23 cellular contexts compared by ENCODE assay signal in genomic region chr6:24916496-24916895, GRCh38. TPM values are rescaled to one million over a fixed set of nuclear protein-coding genes. Genes with fewer than 3 reads are reported as not detected.
A peak's percentile ranks its signal among the peaks of the same experiment; 100 is the strongest.
DNase-seq lines count a peak whose midpoint lies in the region; ATAC-seq and TF ChIP-seq lines count a peak whose summit lies in the region.
"Had no signal": no experiment of that assay in that cellular context is flagged by ENCODE, and none has a peak within 500 bp of the region (broad histone marks: within the 10 kb centered on the region; RNA-seq: fewer than 3 reads in every experiment).

No MANE protein-coding gene starts in this region.

- POLR2A ChIA-PET in CD4-positive, alpha-beta T cell (lab: Charles Lee): interaction anchor here (1.0 to 8.3 kb wide), 5 partner anchors 9 to 75 kb away, joined by 3 to 70 read pairs (median 11); partner anchors contain the start of gene RIPOR2
- POLR2A ChIA-PET in CD8-positive, alpha-beta memory T cell (lab: Charles Lee): no interaction called here

- H3K27ac ChIP-seq in CD4-positive, alpha-beta T cell (ENCODE audit: low read depth, low read length): peak overlapping the region; percentile 51
- no peak overlapping the region for H3K27ac ChIP-seq in CD8-positive, alpha-beta memory T cell (ENCODE audit: low read depth, low read length)

- peaks cover 100% of the 10 kb centered on the region for H3K4me1 ChIP-seq in CD8-positive, alpha-beta memory T cell (ENCODE audit: insufficient read depth, low read length)

- no peak overlapping the region for H3K4me3 ChIP-seq in CD8-positive, alpha-beta memory T cell (ENCODE audit: low read length)
- H3K4me3 ChIP-seq: lung, smooth muscle cell had no signal

- H3K4me1 Mint-ChIP-seq in CD4-positive, alpha-beta T cell (ENCODE audit: low read depth): peaks cover 100% of the 10 kb centered on the region
- H3K4me1 Mint-ChIP-seq in CD8-positive, alpha-beta memory T cell: peaks cover 96 to 100% (median 100%) of the 10 kb centered on the region in 3 donors
- peaks cover 74% of the 10 kb centered on the region for H3K4me1 Mint-ChIP-seq in activated T-helper 17 cell treated with anti-CD3 and anti-CD28 coated beads, Interleukin-2, amount 50 U/mL, for 72 hours
- peaks cover 86% of the 10 kb centered on the region for H3K4me1 Mint-ChIP-seq in memory B cell

- in situ Hi-C loops in GM13976 (cut with MboI; ENCODE audit: low sequenced_read_pairs, unreplicated experiment): no loop called here

- H3K36me3 Mint-ChIP-seq in CD4-positive, alpha-beta T cell (ENCODE audit: low read depth): peaks cover 98% of the 10 kb centered on the region
- H3K36me3 Mint-ChIP-seq in CD8-positive, alpha-beta memory T cell: peaks cover 0 to 91% (median 37%) of the 10 kb centered on the region in 3 donors
- H3K36me3 Mint-ChIP-seq in activated T-helper 17 cell treated with anti-CD3 and anti-CD28 coated beads, Interleukin-2, amount 50 U/mL, for 72 hours (ENCODE audit: low read depth): peaks cover 34% of the 10 kb centered on the region
- peaks cover 53% of the 10 kb centered on the region for H3K36me3 Mint-ChIP-seq in memory B cell
- H3K36me3 Mint-ChIP-seq: type B pancreatic cell had no signal

- no peak for DNase-seq in CD4-positive, alpha-beta T cell
- no peak for DNase-seq in CD8-positive, alpha-beta memory T cell
- DNase-seq in memory B cell (ENCODE audit: low spot score in 2 of 2): no peak
- DNase-seq in GM13976 (ENCODE audit: low spot score): no peak
- no peak for DNase-seq in SHP77 (lab: John Stamatoyannopoulos, UW)
- DNase-seq: activated CD8-positive, alpha-beta memory T cell treated with anti-CD3 and anti-CD28 coated beads, Interleukin-2, amount 50 U/mL, for 48 hours; activated naive CD4-positive, alpha-beta T cell; DMS79 treated with DMSO at 0.1 percent for 48 hours; kidney; MM.1S; NCI-H1436 treated with DMSO at 0.1 percent for 48 hours; NCI-H69; RPMI8226; stimulated activated CD4-positive, alpha-beta T cell treated with anti-CD3 and anti-CD28 coated beads, Interleukin-4, amount 100 ng/mL, for 1 hour had no signal

- CTCF ChIA-PET in CD4-positive, alpha-beta T cell (lab: Charles Lee): interaction anchor here (4.9 kb wide), 1 partner anchor 75 kb away, joined by 23 read pairs; no protein-coding TSS in a partner anchor
- CTCF ChIA-PET in CD8-positive, alpha-beta memory T cell (lab: Charles Lee): interaction anchor here (0.8 to 5.4 kb wide), 7 partner anchors 12 to 154 kb away, joined by 3 to 33 read pairs (median 3); partner anchors contain the start of gene RIPOR2

- H3K9me3 ChIP-seq in CD4-positive, alpha-beta T cell (ENCODE audit: control insufficient read depth, low read length): no peaks in the 10 kb centered on the region
- H3K9me3 ChIP-seq in CD8-positive, alpha-beta memory T cell (ENCODE audit: low read length): no peaks in the 10 kb centered on the region

- ATAC-seq in CD4-positive, alpha-beta T cell (ENCODE audit: poor library complexity): no peak
- ATAC-seq in activated T-helper 17 cell treated with anti-CD3 and anti-CD28 coated beads, Interleukin-2, amount 50 U/mL, for 72 hours (replicated peaks): no peak
- ATAC-seq in memory B cell (ENCODE audit: low read depth) (no peak), GM18870 (IDR thresholded peaks at IDR 0.05; ENCODE audit: unreplicated experiment) (no peak), GM19351 (IDR thresholded peaks at IDR 0.05; ENCODE audit: unreplicated experiment) (no peak)
- ATAC-seq: HCT116, SK-N-SH treated with all-trans-retinoic acid at 6 μM for 48 hours had no signal

- no peaks in the 10 kb centered on the region for H3K27me3 ChIP-seq in CD4-positive, alpha-beta T cell (ENCODE audit: control insufficient read depth, insufficient read depth, low read length)
- no peaks in the 10 kb centered on the region for H3K27me3 ChIP-seq in CD8-positive, alpha-beta memory T cell (ENCODE audit: insufficient read depth, low read length, poor library complexity, severe bottlenecking)

- no peak for TF ChIP-seq CTCF in CD4-positive, alpha-beta T cell (IDR thresholded peaks at IDR 0.05)
- TF ChIP-seq CTCF in GM13976 (IDR thresholded peaks at IDR 0.05; ENCODE audit: borderline replicate concordance, control extremely low read depth, extremely low read depth, insufficient read depth, missing control alignments): no peak

- intact Hi-C loops in CD4-positive, alpha-beta T cell (cut with DNase I, micrococcal nuclease): loop anchor here (5.0 to 10.0 kb wide), 2 partner anchors 36 to 158 kb away; no protein-coding TSS in a partner anchor

- no peaks in the 10 kb centered on the region for H3K27me3 Mint-ChIP-seq in CD4-positive, alpha-beta T cell
- H3K27me3 Mint-ChIP-seq in CD8-positive, alpha-beta memory T cell: no peaks in the 10 kb centered on the region
- no peaks in the 10 kb centered on the region for H3K27me3 Mint-ChIP-seq in activated T-helper 17 cell treated with anti-CD3 and anti-CD28 coated beads, Interleukin-2, amount 50 U/mL, for 72 hours
- H3K27me3 Mint-ChIP-seq in memory B cell: no peaks in the 10 kb centered on the region

- H3K27ac Mint-ChIP-seq in CD4-positive, alpha-beta T cell: peak overlapping the region; percentile 97
- peak overlapping the region; percentile 63 to 99 (median 94) for H3K27ac Mint-ChIP-seq in CD8-positive, alpha-beta memory T cell
- H3K27ac Mint-ChIP-seq in activated T-helper 17 cell treated with anti-CD3 and anti-CD28 coated beads, Interleukin-2, amount 50 U/mL, for 72 hours: peak overlapping the region; percentile 47
- peak overlapping the region; percentile 98 for H3K27ac Mint-ChIP-seq in memory B cell
- H3K27ac Mint-ChIP-seq: type B pancreatic cell had no signal

- peak overlapping the region; percentile 81 for H3K4me3 Mint-ChIP-seq in CD4-positive, alpha-beta T cell
- peak overlapping the region; percentile 5 to 93 (median 58) for H3K4me3 Mint-ChIP-seq in CD8-positive, alpha-beta memory T cell
- peak overlapping the region; percentile 86 for H3K4me3 Mint-ChIP-seq in activated T-helper 17 cell treated with anti-CD3 and anti-CD28 coated beads, Interleukin-2, amount 50 U/mL, for 72 hours
- peak overlapping the region; percentile 46 for H3K4me3 Mint-ChIP-seq in memory B cell
- H3K4me3 Mint-ChIP-seq: type B pancreatic cell had no signal

- no peaks in the 10 kb centered on the region for H3K9me3 Mint-ChIP-seq in CD4-positive, alpha-beta T cell
- no peaks in the 10 kb centered on the region for H3K9me3 Mint-ChIP-seq in CD8-positive, alpha-beta memory T cell
- H3K9me3 Mint-ChIP-seq in activated T-helper 17 cell treated with anti-CD3 and anti-CD28 coated beads, Interleukin-2, amount 50 U/mL, for 72 hours: no peaks in the 10 kb centered on the region
- no peaks in the 10 kb centered on the region for H3K9me3 Mint-ChIP-seq in memory B cell
- H3K9me3 Mint-ChIP-seq: type B pancreatic cell had no signal

- H3K36me3 ChIP-seq in CD8-positive, alpha-beta memory T cell (ENCODE audit: insufficient read depth, low read length): peaks cover 28% of the 10 kb centered on the region

RNA-seq across cellular contexts. Expression of gene RIPOR2, which starts 19.3 kb away (rescaled TPM):
- total RNA-seq in CD4-positive, alpha-beta T cell: 100 to 1,000 TPM; 123 to 129 TPM
- total RNA-seq in CD8-positive, alpha-beta memory T cell: 10 to 100 TPM; 54.4 to 58.2 TPM
- 427 TPM for polyA plus RNA-seq in CD8-positive, alpha-beta memory T cell
- 100 to 1,000 TPM in 1 of 2 donors, 10 to 100 TPM in 1; 47.5 to 113 TPM for total RNA-seq in activated T-helper 17 cell treated with anti-CD3 and anti-CD28 coated beads, Interleukin-2, amount 50 U/mL, for 72 hours
- total RNA-seq: glomerular endothelial cell had no signal

Comparison
In these comparisons a context has a peak if more than half of its experiments do, and no peak if none do; other contexts are left out.
1. H3K27ac Mint-ChIP-seq: peak in every context shown above with its lines; median percentile 98 in memory B cell; 97 in CD4-positive, alpha-beta T cell; 94 in CD8-positive, alpha-beta memory T cell; 47 in activated T-helper 17 cell treated with anti-CD3 and anti-CD28 coated beads, Interleukin-2, amount 50 U/mL, for 72 hours.